In the genomic region with DNA sequence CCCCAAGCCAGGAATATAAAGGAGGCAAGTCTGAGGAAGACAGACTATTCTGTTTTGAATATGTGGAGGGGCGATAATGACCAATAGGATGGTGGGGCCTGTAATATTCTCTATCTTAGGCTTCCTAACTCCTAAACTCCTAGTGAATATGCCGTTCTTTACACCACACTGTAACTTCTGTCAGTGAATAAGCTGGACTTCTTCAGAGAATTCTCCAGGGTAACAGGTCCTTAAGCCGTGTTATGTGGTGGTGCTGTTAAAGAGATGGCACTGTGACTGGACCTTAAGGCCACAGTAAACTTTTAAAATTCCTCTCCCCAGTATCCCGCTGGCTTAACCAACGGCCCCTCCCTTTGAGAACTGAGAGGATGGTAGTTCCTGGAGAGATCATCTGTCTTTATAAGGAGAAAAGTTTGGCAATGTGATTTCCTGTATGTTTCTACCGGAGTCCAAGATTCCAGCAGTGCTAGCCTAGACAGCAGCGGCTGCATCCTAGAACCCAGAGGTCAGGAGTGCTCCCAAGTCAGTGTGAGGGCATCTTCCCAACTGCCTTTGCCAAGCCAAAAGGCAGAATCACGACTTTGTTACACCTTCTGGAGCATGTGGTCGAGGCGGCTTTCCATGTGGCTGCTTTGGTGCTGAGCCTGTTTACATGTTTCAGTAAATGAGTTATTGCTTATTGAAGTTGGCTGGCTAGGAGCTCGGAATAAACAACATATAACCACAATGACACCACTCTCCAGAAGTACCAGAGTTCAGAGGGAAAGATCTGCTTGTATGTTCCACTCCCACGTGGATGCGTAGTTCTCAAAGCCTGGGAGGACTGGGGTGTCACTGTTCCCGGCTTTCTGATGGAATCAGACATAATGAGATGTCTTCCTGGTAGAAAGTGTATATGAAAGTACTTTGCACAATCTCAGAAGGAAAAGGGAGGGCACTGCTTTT, we compare ENCODE assay signal across 9 cellular contexts. TPM values are rescaled to one million over a fixed set of nuclear protein-coding genes. Genes with fewer than 3 reads are reported as not detected.
DNase-seq lines count a peak whose midpoint lies in the region; ATAC-seq and TF ChIP-seq lines count a peak whose summit lies in the region.
"Had no signal": no experiment of that assay in that cellular context is flagged by ENCODE, and none has a peak within 500 bp of the region (broad histone marks: within the 10 kb centered on the region; RNA-seq: fewer than 3 reads in every experiment).

No MANE protein-coding gene starts in this region.

- no peak overlapping the region for H2BK5ac ChIP-seq in neuronal stem cell (ENCODE audit: low read length)

- CTCF ChIA-PET in AG04449 (lab: Yijun Ruan, JAX), result no interaction called here

- POLR2A ChIA-PET in AG04449 (lab: Yijun Ruan, JAX), result interaction anchor here (0.8 to 2.6 kb wide), 3 partner anchors 7 to 65 kb away, joined by 3 to 13 read pairs (median 4); no protein-coding TSS in a partner anchor

- no peaks in the 10 kb centered on the region for H3K27me3 Mint-ChIP-seq in T-helper 2 cell treated with Interferon-gamma antibody and Interleukin-4, amounts not matched to agents 5 μg/mL and 100 μg/mL, for 36 hours (ENCODE audit: low read depth)

- no peaks in the 10 kb centered on the region for H3K9me3 ChIP-seq in neuronal stem cell (replicated peaks in 1 of 2; ENCODE audit: control insufficient read depth in 2 of 2, insufficient read depth in 1 of 2, low read depth in 1 of 2, low read length in 2 of 2)

- peak overlapping the region; percentile 47 for H2AFZ ChIP-seq in neuronal stem cell (ENCODE audit: low read length)

- no peak overlapping the region for H3K4ac ChIP-seq in neuronal stem cell (ENCODE audit: low read length)

- peak overlapping the region; percentile 19; the same call in 1 of the 2 replicates for H3K4me3 ChIP-seq in AG04449 (ENCODE audit: low read depth, low read length)
- no peak overlapping the region for H3K4me3 ChIP-seq in neuronal stem cell (ENCODE audit: low read length in 2 of 2)

- no peak overlapping the region for H3K4me3 Mint-ChIP-seq in T-helper 2 cell treated with Interferon-gamma antibody and Interleukin-4, amounts not matched to agents 5 μg/mL and 100 μg/mL, for 36 hours

- H2BK12ac ChIP-seq in neuronal stem cell (ENCODE audit: low read length), result no peak overlapping the region

- H4K91ac ChIP-seq in neuronal stem cell (ENCODE audit: low read depth, low read length, poor library complexity), result no peak overlapping the region

- H3K27ac ChIP-seq in epithelial cell of prostate (peak overlapping the region; percentile 94), neuronal stem cell (replicated peaks; ENCODE audit: low read length) (no peak overlapping the region)

- no peaks in the 10 kb centered on the region for H3K27me3 ChIP-seq in neuronal stem cell (ENCODE audit: control insufficient read depth in 3 of 3, insufficient read depth in 3 of 3, low read depth in 1 of 3, low read length in 3 of 3)

- no peak overlapping the region for H3K23ac ChIP-seq in neuronal stem cell (ENCODE audit: low read depth, low read length, poor library complexity)

- no peak overlapping the region for H3K27ac Mint-ChIP-seq in T-helper 2 cell treated with Interferon-gamma antibody and Interleukin-4, amounts not matched to agents 5 μg/mL and 100 μg/mL, for 36 hours

- peaks cover 34% of the 10 kb centered on the region for H3K4me1 Mint-ChIP-seq in T-helper 2 cell treated with Interferon-gamma antibody and Interleukin-4, amounts not matched to agents 5 μg/mL and 100 μg/mL, for 36 hours (ENCODE audit: low read depth)

- no peak overlapping the region for H2BK15ac ChIP-seq in neuronal stem cell (ENCODE audit: low read length)

- H4K8ac ChIP-seq in neuronal stem cell (ENCODE audit: low read depth, low read length), result no peak overlapping the region

- ATAC-seq in GM19351 (IDR thresholded peaks at IDR 0.05; ENCODE audit: unreplicated experiment) (no peak), GM18868 (IDR thresholded peaks at IDR 0.05; ENCODE audit: unreplicated experiment) (no peak)

- H3K4me2 ChIP-seq in neuronal stem cell (ENCODE audit: insufficient read depth, low read length, poor library complexity, severe bottlenecking), result no peak overlapping the region

- TF ChIP-seq CTCF in AG04449 (IDR thresholded peaks at IDR 0.05; ENCODE audit: insufficient read depth, low read length, missing control alignments), result no peak

- DNase-seq in AG04449 (ENCODE audit: low read depth, low spot score) (no peak), HT-29 (ENCODE audit: low spot score) (peak; percentile 71), epithelial cell of prostate (ENCODE audit: low read depth, low spot score) (no peak), neuronal stem cell (ENCODE audit: low spot score) (no peak), dedifferentiated amniotic fluid mesenchymal stem cell (ENCODE audit: extremely low spot score) (no peak)
- no peak for DNase-seq in T-helper 2 cell treated with Interferon-gamma antibody and Interleukin-4, amounts not matched to agents 5 μg/mL and 100 μg/mL, for 36 hours (ENCODE audit: low spot score)
- DNase-seq: NCI-H2081 had no signal

- H3K9ac ChIP-seq in neuronal stem cell (ENCODE audit: low read depth, low read length, poor library complexity), result no peak overlapping the region

- no peak overlapping the region for H3K14ac ChIP-seq in neuronal stem cell (ENCODE audit: low read length)

- H2BK120ac ChIP-seq in neuronal stem cell (ENCODE audit: low read depth, low read length), result no peak overlapping the region

- peaks cover 4% of the 10 kb centered on the region for H3K36me3 Mint-ChIP-seq in T-helper 2 cell treated with Interferon-gamma antibody and Interleukin-4, amounts not matched to agents 5 μg/mL and 100 μg/mL, for 36 hours (ENCODE audit: low read depth)

- no CpG with 5 or more reads among the region's 14 CpGs for WGBS in neuronal stem cell (ENCODE audit: extremely low coverage in 2 of 2, insufficient read length in 2 of 2, insufficient replicate concordance in 1 of 2), 2 donors

- no peaks in the 10 kb centered on the region for H3K9me3 Mint-ChIP-seq in T-helper 2 cell treated with Interferon-gamma antibody and Interleukin-4, amounts not matched to agents 5 μg/mL and 100 μg/mL, for 36 hours

- no peaks in the 10 kb centered on the region for H3K36me3 ChIP-seq in neuronal stem cell (replicated peaks in 1 of 2; ENCODE audit: control insufficient read depth in 2 of 2, insufficient read depth in 2 of 2, low read length in 2 of 2)

- H3K18ac ChIP-seq in neuronal stem cell (ENCODE audit: low read length), result no peak overlapping the region

- no peaks in the 10 kb centered on the region for H3K79me1 ChIP-seq in neuronal stem cell (ENCODE audit: low read depth, low read length)

- peaks cover 3 to 11% of the 10 kb centered on the region in 2 donors for H3K4me1 ChIP-seq in neuronal stem cell (ENCODE audit: control insufficient read depth in 2 of 2, insufficient read depth in 1 of 2, low read depth in 1 of 2, low read length in 2 of 2)

- no peak overlapping the region for H2AK5ac ChIP-seq in neuronal stem cell (ENCODE audit: low read depth, low read length)

RNA-seq across cellular contexts. Expression of a gene that starts 41.0 kb away (rescaled TPM):
- 3.3 and 3.5 TPM in 2 replicates for total RNA-seq in HT-29 (2014; rRNA removed; shearing (Covaris generic))
- polyA plus RNA-seq in neuronal stem cell (2013, experiment 1 of 2), result 22.7 TPM
- 25.6 TPM for polyA plus RNA-seq in neuronal stem cell (2013, experiment 2 of 2)

RNA-seq across cellular contexts. Expression of a gene that starts 41.2 kb away (rescaled TPM):
- total RNA-seq in HT-29 (2014; rRNA removed; shearing (Covaris generic)), result 18.8 and 21.5 TPM in 2 replicates
- polyA plus RNA-seq in neuronal stem cell (2013, experiment 1 of 2), result 15.0 TPM
- polyA plus RNA-seq in neuronal stem cell (2013, experiment 2 of 2), result 15.7 TPM
